ENCODE assay signal across 12 cellular contexts in genomic region chr12:132460571-132460970, GRCh38. TPM values are rescaled to one million over a fixed set of nuclear protein-coding genes. Genes with fewer than 3 reads are reported as not detected.
A peak's percentile ranks its signal among the peaks of the same experiment; 100 is the strongest.
DNase-seq lines count a peak whose midpoint lies in the region; ATAC-seq and TF ChIP-seq lines count a peak whose summit lies in the region.
"Had no signal": no experiment of that assay in that cellular context is flagged by ENCODE, and none has a peak within 500 bp of the region (broad histone marks: within the 10 kb centered on the region; RNA-seq: fewer than 3 reads in every experiment).

No MANE protein-coding gene starts in this region.

- H3K9me3 Mint-ChIP-seq in activated CD4-positive, alpha-beta T cell treated with anti-CD3 and anti-CD28 coated beads, Interleukin-2, amount 10 ng/mL, durations not matched to agents 24 days and 14 days, result peaks cover 10% of the 10 kb centered on the region

- no peaks in the 10 kb centered on the region for H3K36me3 Mint-ChIP-seq in activated CD4-positive, alpha-beta T cell treated with anti-CD3 and anti-CD28 coated beads, Interleukin-2, amount 10 ng/mL, durations not matched to agents 24 days and 14 days (ENCODE audit: low read depth)

- peak; percentile 45 for DNase-seq in activated CD4-positive, alpha-beta T cell treated with anti-CD3 and anti-CD28 coated beads for 48 hours
- DNase-seq in activated CD4-positive, alpha-beta T cell treated with anti-CD3 and anti-CD28 coated beads, Interleukin-2, amount 10 ng/mL, durations not matched to agents 24 days and 14 days, result no peak
- DNase-seq in HT-29 (ENCODE audit: low spot score), result peak; percentile 36
- peak; percentile 5 for DNase-seq in choroid plexus epithelial cell (ENCODE audit: low read depth)
- DNase-seq in psoas muscle, result no peak
- DNase-seq in NCI-H524 treated with DMSO at 0.1 percent for 48 hours (lab: John Stamatoyannopoulos, UW), result no peak
- DNase-seq in NCI-H510A treated with DMSO at 0.1 percent for 48 hours (lab: John Stamatoyannopoulos, UW), result no peak
- DNase-seq: NCI-H146, upper lobe of left lung had no signal

- no peak overlapping the region for H3K27ac Mint-ChIP-seq in activated CD4-positive, alpha-beta T cell treated with anti-CD3 and anti-CD28 coated beads, Interleukin-2, amount 10 ng/mL, durations not matched to agents 24 days and 14 days

- H3K4me3 ChIP-seq in choroid plexus epithelial cell (ENCODE audit: low read depth, low read length), result no peak overlapping the region
- H3K4me3 ChIP-seq in psoas muscle, result no peak overlapping the region
- H3K4me3 ChIP-seq: A549, upper lobe of left lung had no signal

- intact Hi-C loops in activated CD4-positive, alpha-beta T cell treated with anti-CD3 and anti-CD28 coated beads, Interleukin-2, amount 10 ng/mL, durations not matched to agents 24 days and 14 days (cut with micrococcal nuclease), result no loop called here
- intact Hi-C loops in psoas muscle (cut with DNase I), result no loop called here

- H3K27me3 ChIP-seq in psoas muscle (ENCODE audit: insufficient read depth in 3 of 3, low read length in 2 of 3), result peaks cover 0 to 26% (median 3%) of the 10 kb centered on the region in 3 donors
- H3K27me3 ChIP-seq: upper lobe of left lung had no signal

- H3K4me1 Mint-ChIP-seq in activated CD4-positive, alpha-beta T cell treated with anti-CD3 and anti-CD28 coated beads, Interleukin-2, amount 10 ng/mL, durations not matched to agents 24 days and 14 days, result peaks cover 2% of the 10 kb centered on the region

- H3K4me3 Mint-ChIP-seq in activated CD4-positive, alpha-beta T cell treated with anti-CD3 and anti-CD28 coated beads, Interleukin-2, amount 10 ng/mL, durations not matched to agents 24 days and 14 days, result no peak overlapping the region

- no peak overlapping the region for H3K27ac ChIP-seq in psoas muscle
- H3K27ac ChIP-seq: A549, parathyroid adenoma, upper lobe of left lung had no signal

- no peaks in the 10 kb centered on the region for H3K27me3 Mint-ChIP-seq in activated CD4-positive, alpha-beta T cell treated with anti-CD3 and anti-CD28 coated beads, Interleukin-2, amount 10 ng/mL, durations not matched to agents 24 days and 14 days

- ATAC-seq in psoas muscle, result no peak
- no peak for ATAC-seq in HG03354 (IDR thresholded peaks at IDR 0.05; ENCODE audit: poor library complexity, severe bottlenecking, unreplicated experiment)

- TF ChIP-seq CTCF in choroid plexus epithelial cell (conservative IDR thresholded peaks at IDR 0.05; ENCODE audit: low read depth, low read length) (peak; percentile 46), psoas muscle (IDR thresholded peaks at IDR 0.05) (peak; percentile 5)

- no peaks in the 10 kb centered on the region for H3K4me1 ChIP-seq in psoas muscle
- H3K4me1 ChIP-seq: A549, upper lobe of left lung had no signal

- WGBS in psoas muscle, 3 donors, result 72 to 75% (median 74%) methylated on average over 13 of the region's 13 CpGs

- no peaks in the 10 kb centered on the region for H3K9me3 ChIP-seq in psoas muscle

- no peaks in the 10 kb centered on the region for H3K36me3 ChIP-seq in psoas muscle (ENCODE audit: insufficient read depth in 1 of 2, low read depth in 1 of 2)
- H3K36me3 ChIP-seq: upper lobe of left lung had no signal

RNA-seq across cellular contexts. Expression of gene FBRSL1, which starts 29.4 kb away (rescaled TPM):
- total RNA-seq in activated CD4-positive, alpha-beta T cell treated with anti-CD3 and anti-CD28 coated beads, Interleukin-2, amount 10 ng/mL, durations not matched to agents 24 days and 14 days, result 91.3 and 96.1 TPM in 2 replicates
- 51.3 and 56.0 TPM in 2 replicates for total RNA-seq in HT-29 (2014; rRNA removed; shearing (Covaris generic))
- total RNA-seq in psoas muscle, result 10 to 100 TPM; 40.1 to 54.5 (median 43.0) TPM
- 10 to 100 TPM; 23.0 to 37.8 (median 32.8) TPM for polyA plus RNA-seq in psoas muscle

Comparison
In these comparisons a context has a peak if more than half of its experiments do, and no peak if none do; other contexts are left out.
1. DNase-seq: peak in activated CD4-positive, alpha-beta T cell treated with anti-CD3 and anti-CD28 coated beads for 48 hours (single experiment), HT-29 (single experiment) and choroid plexus epithelial cell (single experiment); none in activated CD4-positive, alpha-beta T cell treated with anti-CD3 and anti-CD28 coated beads, Interleukin-2, amount 10 ng/mL, durations not matched to agents 24 days and 14 days (single experiment), psoas muscle (0 of 2), NCI-H524 treated with DMSO at 0.1 percent for 48 hours (single experiment) and NCI-H510A treated with DMSO at 0.1 percent for 48 hours (single experiment).